In the genomic region with DNA sequence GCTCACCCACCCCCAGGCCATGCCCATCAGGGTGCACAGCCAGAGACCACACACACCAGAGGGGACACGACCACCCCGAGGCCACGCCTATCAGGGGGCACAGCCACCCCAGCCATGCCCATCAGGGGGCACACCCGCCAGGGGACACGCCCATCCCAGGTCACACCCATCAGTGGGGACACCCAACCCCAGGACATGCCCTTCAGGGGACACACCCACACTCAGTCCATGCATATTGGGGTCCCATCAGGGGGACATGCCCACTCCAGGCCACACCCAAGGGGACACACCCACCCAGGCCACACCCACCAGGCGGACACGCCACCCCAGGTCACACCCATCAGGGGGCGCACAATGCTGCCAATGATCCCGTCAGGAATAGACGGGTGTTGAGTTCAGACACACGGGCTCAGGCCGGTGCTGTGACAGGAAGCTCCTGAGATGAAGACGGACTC, we compare ENCODE assay signal across 12 cellular contexts. TPM values are rescaled to one million over a fixed set of nuclear protein-coding genes. Genes with fewer than 3 reads are reported as not detected.
DNase-seq lines count a peak whose midpoint lies in the region; ATAC-seq, FAIRE-seq and TF ChIP-seq lines count a peak whose summit lies in the region.
"Had no signal": no experiment of that assay in that cellular context is flagged by ENCODE, and none has a peak within 500 bp of the region (broad histone marks: within the 10 kb centered on the region; RNA-seq: fewer than 3 reads in every experiment).

No MANE protein-coding gene starts in this region.

- H3K36me3 ChIP-seq in DND-41 (ENCODE audit: insufficient read depth, low read length) (peaks cover 83% of the 10 kb centered on the region), HepG2 (replicated peaks in 1 of 2; ENCODE audit: control insufficient read depth in 1 of 2, insufficient read depth in 2 of 2, low read length in 2 of 2) (peaks cover 38 to 71% of the 10 kb centered on the region in 2 experiments)

- no peak overlapping the region for H2AFZ ChIP-seq in DND-41 (ENCODE audit: low read depth, low read length)
- H2AFZ ChIP-seq in HepG2 (ENCODE audit: low read length), result no peak overlapping the region

- no peaks in the 10 kb centered on the region for H3K9me3 ChIP-seq in DND-41 (ENCODE audit: insufficient read depth, low read length, severe bottlenecking)
- H3K9me3 ChIP-seq in HepG2 (ENCODE audit: low read length), result no peaks in the 10 kb centered on the region
- H3K9me3 ChIP-seq: pancreas had no signal

- no peak for TF ChIP-seq RAD21 in HepG2 (CRISPR knock-in tag; IDR thresholded peaks at IDR 0.05)

- no peak for FAIRE-seq in HepG2 (lab: Jason Lieb, UNC)
- FAIRE-seq: pancreas had no signal

- H3K4me3 ChIP-seq in DND-41 (ENCODE audit: low read depth in 1 of 2, low read length in 2 of 2) (no peak overlapping the region), HepG2 (replicated peaks in 1 of 3; ENCODE audit: insufficient read depth in 1 of 3, low read depth in 2 of 3, low read length in 3 of 3) (no peak overlapping the region)
- H3K4me3 ChIP-seq: coronary artery, pancreas had no signal

- POLR2A ChIA-PET in HepG2 (lab: Yijun Ruan, JAX), result no interaction called here

- 0 out of 3 replicates have a peak, but pooled peaks have one; percentile 19 for ATAC-seq in DND-41 (ENCODE audit: insufficient read depth, low read depth)
- ATAC-seq in HepG2, result peak; percentile 16; the same call in 2 of the 3 replicates
- no peak for ATAC-seq in HG03432 (IDR thresholded peaks at IDR 0.05; ENCODE audit: unreplicated experiment)

- H3K27ac ChIP-seq in DND-41 (ENCODE audit: low read length) (no peak overlapping the region), HepG2 (ENCODE audit: extremely low read length, insufficient read depth, low read length) (no peak overlapping the region)
- H3K27ac ChIP-seq: coronary artery, pancreas had no signal

- H4K20me1 ChIP-seq in DND-41 (ENCODE audit: insufficient read depth, low read length), result peaks cover 35% of the 10 kb centered on the region
- no peaks in the 10 kb centered on the region for H4K20me1 ChIP-seq in HepG2 (ENCODE audit: insufficient read depth, low read length)

- no peaks in the 10 kb centered on the region for H3K4me1 ChIP-seq in DND-41 (ENCODE audit: insufficient read depth, low read length)
- H3K4me1 ChIP-seq in HepG2 (ENCODE audit: insufficient read depth, low read length), result no peaks in the 10 kb centered on the region
- H3K4me1 ChIP-seq: pancreas had no signal

- TF ChIP-seq EP300 in HepG2 (IDR thresholded peaks at IDR 0.05; ENCODE audit: low read depth in 2 of 2, low read length in 2 of 2) (no peak), HepG2 (CRISPR knock-in tag; IDR thresholded peaks at IDR 0.05; ENCODE audit: borderline replicate concordance) (no peak)

- H3K4me2 ChIP-seq in DND-41 (ENCODE audit: insufficient read depth, low read length) (no peak overlapping the region), HepG2 (ENCODE audit: low read depth, low read length) (no peak overlapping the region)

- TF ChIP-seq CTCF in DND-41 (IDR thresholded peaks at IDR 0.05; ENCODE audit: borderline replicate concordance, extremely low read depth, low read length, poor library complexity, severe bottlenecking) (peak; percentile 7), HepG2 (CRISPR knock-in tag; IDR thresholded peaks at IDR 0.05) (no peak)

- WGBS in HepG2 (ENCODE audit: low lambda C conversion rate), result 99% methylated on average over 8 of the region's 13 CpGs

- no TSS peak for BruUV-seq in HepG2 (replicated peaks; lab: Mats Ljungman, UMichigan)

- H3K9ac ChIP-seq in DND-41 (ENCODE audit: low read depth, low read length), result no peak overlapping the region
- H3K9ac ChIP-seq in HepG2 (ENCODE audit: insufficient read depth, low read depth, low read length), result no peak overlapping the region

- H3K79me2 ChIP-seq in DND-41 (ENCODE audit: insufficient read depth, low read length), result peaks cover 2% of the 10 kb centered on the region; the same call in 1 of the 2 replicates
- H3K79me2 ChIP-seq in HepG2 (ENCODE audit: insufficient read depth, low read length), result no peaks in the 10 kb centered on the region

- in situ Hi-C loops in SK-MEL-5 (cut with HindIII; ENCODE audit: low pct_unique_long_range_greater_than_20kb, low sequenced_read_pairs) (no loop called here), HepG2 (cut with HindIII; ENCODE audit: extremely low pct_ligation_motif_present, low pct_unique_long_range_greater_than_20kb) (no loop called here)

- CTCF ChIA-PET in HepG2 (lab: Yijun Ruan, JAX; ENCODE audit: low intra/inter-chr PET ratio, low total read pairs), result no interaction called here

- DNase-seq in DND-41 (no peak), SK-MEL-5 (ENCODE audit: low read depth, low spot score) (peak; percentile 7), HepG2 (ENCODE audit: low spot score) (no peak), NCI-H748 treated with DMSO at 0.1 percent for 48 hours (lab: John Stamatoyannopoulos, UW) (no peak), DMS53 (lab: John Stamatoyannopoulos, UW) (no peak)
- DNase-seq: activated naive CD4-positive, alpha-beta T cell treated with anti-CD3 and anti-CD28 coated beads, Interleukin-2, amount 50 U/mL, for 16 hours; CD8-positive, alpha-beta memory T cell; foreskin fibroblast; NCI-H226; pancreas had no signal

- H3K27me3 ChIP-seq in DND-41 (ENCODE audit: insufficient read depth, low read length, poor library complexity) (no peaks in the 10 kb centered on the region), HepG2 (ENCODE audit: control insufficient read depth in 1 of 2, insufficient read depth in 2 of 2, low read length in 2 of 2) (no peaks in the 10 kb centered on the region)
- H3K27me3 ChIP-seq: pancreas had no signal

- TF ChIP-seq POLR2A in HepG2 (IDR thresholded peaks at IDR 0.05; ENCODE audit: insufficient read depth in 1 of 2, low read depth in 2 of 2, low read length in 2 of 2), result peak in 1 of 2 experiments; percentile 25; a peak in 1 of 4 replicates

- intact Hi-C loops in HepG2 (cut with micrococcal nuclease; ENCODE audit: unreplicated experiment), result no loop called here

RNA-seq across cellular contexts. Expression of gene MCM3AP, which starts 20.7 kb away (rescaled TPM):
- total RNA-seq in SK-MEL-5 (2014; rRNA removed; shearing (Covaris generic)), result 49.1 and 57.4 TPM in 2 replicates
- 56.2 and 78.0 TPM in 2 replicates for polyA plus RNA-seq in SK-MEL-5 (2015; cell fraction: cytosol; rRNA removed)
- polyA plus RNA-seq in SK-MEL-5 (2015; cell fraction: nucleus; rRNA removed), result 171 and 201 TPM in 2 replicates
- 54.7 and 63.5 TPM in 2 replicates for total RNA-seq in HepG2 (2016; rRNA removed; fragmentation: Illumina TruSeq; extraction: Trizol)
- 6.1 and 8.7 TPM in 2 replicates for total RNA-seq in HepG2 (2016; cell fraction: cytosol; rRNA removed; fragmentation: Illumina TruSeq; extraction: Trizol; ENCODE audit: low read depth)
- total RNA-seq in HepG2 (2016; cell fraction: insoluble cytoplasmic fraction; rRNA removed; fragmentation: Illumina TruSeq; extraction: Trizol), result 52.6 and 60.2 TPM in 2 replicates
- total RNA-seq in HepG2 (2016; cell fraction: membrane; rRNA removed; fragmentation: Illumina TruSeq; extraction: Trizol), result 16.9 and 20.2 TPM in 2 replicates
- 60.4 and 72.1 TPM in 2 replicates for total RNA-seq in HepG2 (2016; cell fraction: nucleus; rRNA removed; fragmentation: Illumina TruSeq; extraction: Trizol)
- polyA plus RNA-seq in HepG2 (2011; rRNA removed), result 27.0 and 31.6 TPM in 2 replicates
- 18.8 and 21.4 TPM in 2 replicates for polyA plus RNA-seq in HepG2 (2011; cell fraction: cytosol; rRNA removed)
- polyA plus RNA-seq in HepG2 (2011; cell fraction: nucleus; rRNA removed), result 115 TPM in 2 replicates
- 35.0 and 42.0 TPM in 2 replicates for polyA plus RNA-seq in HepG2 (2012)
- polyA plus RNA-seq in HepG2 (2016; cell fraction: cytosol; fragmentation: Illumina TruSeq; extraction: Trizol; ENCODE audit: low read depth), result 2.1 and 2.9 TPM in 2 replicates
- polyA plus RNA-seq in HepG2 (2016; cell fraction: insoluble cytoplasmic fraction; fragmentation: Illumina TruSeq; extraction: Trizol; ENCODE audit: low read depth), result 37.3 and 48.4 TPM in 2 replicates
- 4.8 and 5.8 TPM in 2 replicates for polyA plus RNA-seq in HepG2 (2016; cell fraction: membrane; fragmentation: Illumina TruSeq; extraction: Trizol; ENCODE audit: low read depth)
- polyA plus RNA-seq in HepG2 (2016; cell fraction: nucleus; fragmentation: Illumina TruSeq; extraction: Trizol; ENCODE audit: insufficient read depth, low read depth), result 136 and 140 TPM in 2 replicates
- polyA minus RNA-seq in HepG2 (2011; rRNA and poly(A)+ RNA removed; ENCODE audit: low replicate concordance), result 55.5 and 59.3 TPM in 2 replicates
- polyA minus RNA-seq in HepG2 (2011; cell fraction: cytosol; rRNA and poly(A)+ RNA removed), result 42.6 and 43.4 TPM in 2 replicates
- polyA minus RNA-seq in HepG2 (2011; cell fraction: nucleus; rRNA and poly(A)+ RNA removed), result 105 and 113 TPM in 2 replicates

RNA-seq across cellular contexts. Expression of gene YBEY, which starts 21.4 kb away (rescaled TPM):
- total RNA-seq in SK-MEL-5 (2014; rRNA removed; shearing (Covaris generic)), result 24.3 and 24.6 TPM in 2 replicates
- polyA plus RNA-seq in SK-MEL-5 (2015; cell fraction: cytosol; rRNA removed), result 21.3 and 22.0 TPM in 2 replicates
- polyA plus RNA-seq in SK-MEL-5 (2015; cell fraction: nucleus; rRNA removed), result 20.0 and 24.5 TPM in 2 replicates
- 6.5 and 8.9 TPM in 2 replicates for total RNA-seq in HepG2 (2016; rRNA removed; fragmentation: Illumina TruSeq; extraction: Trizol)
- 2.8 and 4.9 TPM in 2 replicates for total RNA-seq in HepG2 (2016; cell fraction: cytosol; rRNA removed; fragmentation: Illumina TruSeq; extraction: Trizol; ENCODE audit: low read depth)
- 6.7 and 7.5 TPM in 2 replicates for total RNA-seq in HepG2 (2016; cell fraction: insoluble cytoplasmic fraction; rRNA removed; fragmentation: Illumina TruSeq; extraction: Trizol)
- total RNA-seq in HepG2 (2016; cell fraction: membrane; rRNA removed; fragmentation: Illumina TruSeq; extraction: Trizol), result 4.8 and 5.5 TPM in 2 replicates
- total RNA-seq in HepG2 (2016; cell fraction: nucleus; rRNA removed; fragmentation: Illumina TruSeq; extraction: Trizol), result 5.0 and 6.0 TPM in 2 replicates
- 8.3 and 8.9 TPM in 2 replicates for polyA plus RNA-seq in HepG2 (2011; rRNA removed)
- polyA plus RNA-seq in HepG2 (2011; cell fraction: cytosol; rRNA removed), result 6.4 and 8.2 TPM in 2 replicates
- 9.0 and 12.5 TPM in 2 replicates for polyA plus RNA-seq in HepG2 (2011; cell fraction: nucleus; rRNA removed)
- 7.7 and 8.4 TPM in 2 replicates for polyA plus RNA-seq in HepG2 (2012)
- polyA plus RNA-seq in HepG2 (2016; cell fraction: cytosol; fragmentation: Illumina TruSeq; extraction: Trizol; ENCODE audit: low read depth), result 2.9 and 3.8 TPM in 2 replicates
- 7.5 and 8.5 TPM in 2 replicates for polyA plus RNA-seq in HepG2 (2016; cell fraction: insoluble cytoplasmic fraction; fragmentation: Illumina TruSeq; extraction: Trizol; ENCODE audit: low read depth)
- polyA plus RNA-seq in HepG2 (2016; cell fraction: membrane; fragmentation: Illumina TruSeq; extraction: Trizol; ENCODE audit: low read depth), result 3.3 and 4.2 TPM in 2 replicates
- polyA plus RNA-seq in HepG2 (2016; cell fraction: nucleus; fragmentation: Illumina TruSeq; extraction: Trizol; ENCODE audit: insufficient read depth, low read depth), result 10.1 and 10.6 TPM in 2 replicates
- 4.6 and 9.6 TPM in 2 replicates for polyA minus RNA-seq in HepG2 (2011; rRNA and poly(A)+ RNA removed; ENCODE audit: low replicate concordance)
- polyA minus RNA-seq in HepG2 (2011; cell fraction: cytosol; rRNA and poly(A)+ RNA removed), result 1.9 and 3.3 TPM in 2 replicates
- 14.9 and 15.4 TPM in 2 replicates for polyA minus RNA-seq in HepG2 (2011; cell fraction: nucleus; rRNA and poly(A)+ RNA removed)

RNA-seq across cellular contexts. Expression of gene LSS, which starts 36.1 kb away (rescaled TPM):
- total RNA-seq in SK-MEL-5 (2014; rRNA removed; shearing (Covaris generic)), result 15.6 and 19.3 TPM in 2 replicates
- polyA plus RNA-seq in SK-MEL-5 (2015; cell fraction: cytosol; rRNA removed), result 28.1 and 30.4 TPM in 2 replicates
- polyA plus RNA-seq in SK-MEL-5 (2015; cell fraction: nucleus; rRNA removed), result 103 and 112 TPM in 2 replicates
- total RNA-seq in HepG2 (2016; rRNA removed; fragmentation: Illumina TruSeq; extraction: Trizol), result 73.5 and 113 TPM in 2 replicates
- total RNA-seq in HepG2 (2016; cell fraction: cytosol; rRNA removed; fragmentation: Illumina TruSeq; extraction: Trizol; ENCODE audit: low read depth), result 7.3 and 7.8 TPM in 2 replicates
- total RNA-seq in HepG2 (2016; cell fraction: insoluble cytoplasmic fraction; rRNA removed; fragmentation: Illumina TruSeq; extraction: Trizol), result 62.4 and 115 TPM in 2 replicates
- total RNA-seq in HepG2 (2016; cell fraction: membrane; rRNA removed; fragmentation: Illumina TruSeq; extraction: Trizol), result 31.7 and 32.0 TPM in 2 replicates
- 138 and 169 TPM in 2 replicates for total RNA-seq in HepG2 (2016; cell fraction: nucleus; rRNA removed; fragmentation: Illumina TruSeq; extraction: Trizol)
- polyA plus RNA-seq in HepG2 (2011; rRNA removed), result 72.6 and 182 TPM in 2 replicates
- polyA plus RNA-seq in HepG2 (2011; cell fraction: cytosol; rRNA removed), result 29.6 and 35.0 TPM in 2 replicates
- 771 and 1,172 TPM in 2 replicates for polyA plus RNA-seq in HepG2 (2011; cell fraction: nucleus; rRNA removed)
- polyA plus RNA-seq in HepG2 (2012), result 69.9 and 111 TPM in 2 replicates
- polyA plus RNA-seq in HepG2 (2016; cell fraction: cytosol; fragmentation: Illumina TruSeq; extraction: Trizol; ENCODE audit: low read depth), result 5.3 and 5.5 TPM in 2 replicates
- 44.5 and 58.2 TPM in 2 replicates for polyA plus RNA-seq in HepG2 (2016; cell fraction: insoluble cytoplasmic fraction; fragmentation: Illumina TruSeq; extraction: Trizol; ENCODE audit: low read depth)
- polyA plus RNA-seq in HepG2 (2016; cell fraction: membrane; fragmentation: Illumina TruSeq; extraction: Trizol; ENCODE audit: low read depth), result 14.1 and 14.6 TPM in 2 replicates
- 296 and 309 TPM in 2 replicates for polyA plus RNA-seq in HepG2 (2016; cell fraction: nucleus; fragmentation: Illumina TruSeq; extraction: Trizol; ENCODE audit: insufficient read depth, low read depth)
- 67.2 and 95.6 TPM in 2 replicates for polyA minus RNA-seq in HepG2 (2011; rRNA and poly(A)+ RNA removed; ENCODE audit: low replicate concordance)
- 16.2 and 25.1 TPM in 2 replicates for polyA minus RNA-seq in HepG2 (2011; cell fraction: cytosol; rRNA and poly(A)+ RNA removed)
- 66.3 and 114 TPM in 2 replicates for polyA minus RNA-seq in HepG2 (2011; cell fraction: nucleus; rRNA and poly(A)+ RNA removed)

RNA-seq across cellular contexts. Expression of gene C21orf58, which starts 59.0 kb away (rescaled TPM):
- total RNA-seq in SK-MEL-5 (2014; rRNA removed; shearing (Covaris generic)), result 2.4 and 2.5 TPM in 2 replicates
- 4.6 and 6.0 TPM in 2 replicates for polyA plus RNA-seq in SK-MEL-5 (2015; cell fraction: cytosol; rRNA removed)
- polyA plus RNA-seq in SK-MEL-5 (2015; cell fraction: nucleus; rRNA removed), result 15.2 and 16.0 TPM in 2 replicates
- 3.3 and 6.8 TPM in 2 replicates for total RNA-seq in HepG2 (2016; rRNA removed; fragmentation: Illumina TruSeq; extraction: Trizol)
- total RNA-seq in HepG2 (2016; cell fraction: cytosol; rRNA removed; fragmentation: Illumina TruSeq; extraction: Trizol; ENCODE audit: low read depth), result 5.2 and 5.5 TPM in 2 replicates
- total RNA-seq in HepG2 (2016; cell fraction: insoluble cytoplasmic fraction; rRNA removed; fragmentation: Illumina TruSeq; extraction: Trizol), result 2.2 and 7.3 TPM in 2 replicates
- 4.4 and 5.0 TPM in 2 replicates for total RNA-seq in HepG2 (2016; cell fraction: membrane; rRNA removed; fragmentation: Illumina TruSeq; extraction: Trizol)
- total RNA-seq in HepG2 (2016; cell fraction: nucleus; rRNA removed; fragmentation: Illumina TruSeq; extraction: Trizol), result 7.9 and 14.5 TPM in 2 replicates
- 3.2 and 3.5 TPM in 2 replicates for polyA plus RNA-seq in HepG2 (2011; rRNA removed)
- 0.99 and 1.6 TPM in 2 replicates for polyA plus RNA-seq in HepG2 (2011; cell fraction: cytosol; rRNA removed)
- polyA plus RNA-seq in HepG2 (2011; cell fraction: nucleus; rRNA removed), result 17.6 and 27.7 TPM in 2 replicates
- 1.3 and 2.8 TPM in 2 replicates for polyA plus RNA-seq in HepG2 (2012)
- 0.69 and 0.97 TPM in 2 replicates for polyA plus RNA-seq in HepG2 (2016; cell fraction: cytosol; fragmentation: Illumina TruSeq; extraction: Trizol; ENCODE audit: low read depth)
- polyA plus RNA-seq in HepG2 (2016; cell fraction: insoluble cytoplasmic fraction; fragmentation: Illumina TruSeq; extraction: Trizol; ENCODE audit: low read depth), result 1.4 and 2.3 TPM in 2 replicates
- polyA plus RNA-seq in HepG2 (2016; cell fraction: membrane; fragmentation: Illumina TruSeq; extraction: Trizol; ENCODE audit: low read depth), result 1.4 and 1.5 TPM in 2 replicates
- polyA plus RNA-seq in HepG2 (2016; cell fraction: nucleus; fragmentation: Illumina TruSeq; extraction: Trizol; ENCODE audit: insufficient read depth, low read depth), result 19.1 and 20.8 TPM in 2 replicates
- 12.3 and 40.6 TPM in 2 replicates for polyA minus RNA-seq in HepG2 (2011; rRNA and poly(A)+ RNA removed; ENCODE audit: low replicate concordance)
- polyA minus RNA-seq in HepG2 (2011; cell fraction: cytosol; rRNA and poly(A)+ RNA removed), result 2.3 and 2.5 TPM in 2 replicates
- 11.2 and 15.3 TPM in 2 replicates for polyA minus RNA-seq in HepG2 (2011; cell fraction: nucleus; rRNA and poly(A)+ RNA removed)

RNA-seq across cellular contexts. Expression of gene PCNT, which starts 59.2 kb away (rescaled TPM):
- total RNA-seq in SK-MEL-5 (2014; rRNA removed; shearing (Covaris generic)), result 8.8 and 9.0 TPM in 2 replicates
- 14.5 and 15.6 TPM in 2 replicates for polyA plus RNA-seq in SK-MEL-5 (2015; cell fraction: cytosol; rRNA removed)
- 54.4 and 62.1 TPM in 2 replicates for polyA plus RNA-seq in SK-MEL-5 (2015; cell fraction: nucleus; rRNA removed)
- 12.2 and 12.4 TPM in 2 replicates for total RNA-seq in HepG2 (2016; rRNA removed; fragmentation: Illumina TruSeq; extraction: Trizol)
- 11.8 and 13.7 TPM in 2 replicates for total RNA-seq in HepG2 (2016; cell fraction: cytosol; rRNA removed; fragmentation: Illumina TruSeq; extraction: Trizol; ENCODE audit: low read depth)
- total RNA-seq in HepG2 (2016; cell fraction: insoluble cytoplasmic fraction; rRNA removed; fragmentation: Illumina TruSeq; extraction: Trizol), result 9.9 and 13.1 TPM in 2 replicates
- total RNA-seq in HepG2 (2016; cell fraction: membrane; rRNA removed; fragmentation: Illumina TruSeq; extraction: Trizol), result 6.9 and 8.5 TPM in 2 replicates
- 24.8 and 28.6 TPM in 2 replicates for total RNA-seq in HepG2 (2016; cell fraction: nucleus; rRNA removed; fragmentation: Illumina TruSeq; extraction: Trizol)
- 5.6 and 7.4 TPM in 2 replicates for polyA plus RNA-seq in HepG2 (2011; rRNA removed)
- 2.5 and 3.7 TPM in 2 replicates for polyA plus RNA-seq in HepG2 (2011; cell fraction: cytosol; rRNA removed)
- 25.9 and 37.1 TPM in 2 replicates for polyA plus RNA-seq in HepG2 (2011; cell fraction: nucleus; rRNA removed)
- 6.5 and 6.9 TPM in 2 replicates for polyA plus RNA-seq in HepG2 (2012)
- polyA plus RNA-seq in HepG2 (2016; cell fraction: cytosol; fragmentation: Illumina TruSeq; extraction: Trizol; ENCODE audit: low read depth), result 1.0 and 1.4 TPM in 2 replicates
- 8.8 and 9.4 TPM in 2 replicates for polyA plus RNA-seq in HepG2 (2016; cell fraction: insoluble cytoplasmic fraction; fragmentation: Illumina TruSeq; extraction: Trizol; ENCODE audit: low read depth)
- polyA plus RNA-seq in HepG2 (2016; cell fraction: membrane; fragmentation: Illumina TruSeq; extraction: Trizol; ENCODE audit: low read depth), result 1.3 and 2.7 TPM in 2 replicates
- polyA plus RNA-seq in HepG2 (2016; cell fraction: nucleus; fragmentation: Illumina TruSeq; extraction: Trizol; ENCODE audit: insufficient read depth, low read depth), result 46.6 and 55.1 TPM in 2 replicates
- polyA minus RNA-seq in HepG2 (2011; rRNA and poly(A)+ RNA removed; ENCODE audit: low replicate concordance), result 31.0 and 75.2 TPM in 2 replicates
- polyA minus RNA-seq in HepG2 (2011; cell fraction: cytosol; rRNA and poly(A)+ RNA removed), result 4.6 and 7.0 TPM in 2 replicates
- polyA minus RNA-seq in HepG2 (2011; cell fraction: nucleus; rRNA and poly(A)+ RNA removed), result 17.2 and 19.3 TPM in 2 replicates
